26 cellular contexts compared by ENCODE assay signal in genomic region chr16:73480381-73480780, GRCh38.
"Had no signal": no experiment of that assay in that cellular context is flagged by ENCODE, and none has a peak within 500 bp of the region (broad histone marks: within the 10 kb centered on the region; RNA-seq: fewer than 3 reads in every experiment).

No MANE protein-coding gene starts in this region.

- H3K4me2 ChIP-seq: KMS-11, PC-9 had no signal

- DNase-seq: activated CD4-positive, alpha-beta T cell treated with anti-CD3 and anti-CD28 coated beads for 48 hours; activated CD4-positive, alpha-beta T cell treated with anti-CD3 and anti-CD28 coated beads, Interleukin-2, amount 50 U/mL, for 4 hours; activated CD4-positive, CD25-positive, alpha-beta regulatory T cell treated with anti-CD3 and anti-CD28 coated beads, Interleukin-2, amount 50 U/mL, for 72 hours; activated CD8-positive, alpha-beta memory T cell treated with anti-CD3 and anti-CD28 coated beads, Interleukin-2, amount 50 U/mL, for 48 hours; activated CD8-positive, alpha-beta T cell treated with anti-CD3 and anti-CD28 coated beads, Interleukin-2, amount 10 ng/mL, durations not matched to agents 7 days and 5 days; activated naive CD4-positive, alpha-beta T cell treated with anti-CD3 and anti-CD28 coated beads, Interleukin-2, amount 50 U/mL, for 16 hours; activated naive CD8-positive, alpha-beta T cell treated with anti-CD3 and anti-CD28 coated beads, Interleukin-2, amount 10 ng/mL, durations not matched to agents 7 days and 5 days; activated T-cell treated with anti-CD3 and anti-CD28 coated beads, Interleukin-2, amount 50 U/mL, for 1 hour; adrenal gland; anterior cingulate cortex; caudate nucleus; MG63; MV-4-11; NCI-H1092 treated with DMSO at 0.1 percent for 48 hours; NCI-H1417 treated with DMSO at 0.1 percent for 48 hours; NCI-H1694 treated with DMSO at 0.1 percent for 48 hours; NCI-H2029 treated with DMSO at 0.1 percent for 48 hours; NCI-H345; NCI-H510A; NCI-H69; PC-9; SHP77 treated with DMSO at 0.1 percent for 48 hours; T-helper 17 cell; T-helper 9 cell had no signal

- H3K4me3 Mint-ChIP-seq: activated CD8-positive, alpha-beta T cell treated with anti-CD3 and anti-CD28 coated beads, Interleukin-2, amount 10 ng/mL, durations not matched to agents 7 days and 5 days; activated naive CD8-positive, alpha-beta T cell treated with anti-CD3 and anti-CD28 coated beads, Interleukin-2, amount 10 ng/mL, durations not matched to agents 7 days and 5 days; T-helper 17 cell; WTC11 had no signal

- H3K4me1 ChIP-seq: adrenal gland had no signal

- H3K4me3 ChIP-seq: adrenal gland, MG63, PC-9 had no signal

- H3K9me3 Mint-ChIP-seq: activated naive CD8-positive, alpha-beta T cell treated with anti-CD3 and anti-CD28 coated beads, Interleukin-2, amount 10 ng/mL, durations not matched to agents 7 days and 5 days; WTC11 had no signal

- H3K36me3 Mint-ChIP-seq: activated naive CD8-positive, alpha-beta T cell treated with anti-CD3 and anti-CD28 coated beads, Interleukin-2, amount 10 ng/mL, durations not matched to agents 7 days and 5 days; WTC11 had no signal

- H3K36me3 ChIP-seq: adrenal gland, MG63 had no signal

- H3K27ac Mint-ChIP-seq: activated CD8-positive, alpha-beta T cell treated with anti-CD3 and anti-CD28 coated beads, Interleukin-2, amount 10 ng/mL, durations not matched to agents 7 days and 5 days; activated naive CD8-positive, alpha-beta T cell treated with anti-CD3 and anti-CD28 coated beads, Interleukin-2, amount 10 ng/mL, durations not matched to agents 7 days and 5 days; T-helper 17 cell; WTC11 had no signal

- H3K9ac ChIP-seq: KMS-11 had no signal

- H2AFZ ChIP-seq: PC-9 had no signal

- H3K27ac ChIP-seq: adrenal gland, KMS-11, PC-9 had no signal

- H3K4me1 Mint-ChIP-seq: T-helper 17 cell had no signal

- H3K27me3 ChIP-seq: adrenal gland, MG63 had no signal

- ATAC-seq: activated CD8-positive, alpha-beta T cell treated with anti-CD3 and anti-CD28 coated beads, Interleukin-2, amount 10 ng/mL, durations not matched to agents 7 days and 5 days; T-helper 17 cell; WTC11 had no signal

- H3K9me3 ChIP-seq: adrenal gland, MG63 had no signal
